ENCODE assay signal across 22 cellular contexts in genomic region chr3:102980379-102980726, GRCh38.
DNase-seq lines count a peak whose midpoint lies in the region; ATAC-seq and TF ChIP-seq lines count a peak whose summit lies in the region.
"Had no signal": no experiment of that assay in that cellular context is flagged by ENCODE, and none has a peak within 500 bp of the region (broad histone marks: within the 10 kb centered on the region; RNA-seq: fewer than 3 reads in every experiment).

No MANE protein-coding gene starts in this region.

- no peaks in the 10 kb centered on the region for H3K9me2 ChIP-seq in Karpas-422 (replicated peaks; ENCODE audit: insufficient read depth, low read length)

- H3K4me1 ChIP-seq in adrenal gland (replicated peaks in 1 of 2) = peaks cover 0 to 9% of the 10 kb centered on the region in 2 donors
- H3K4me1 ChIP-seq in right cardiac atrium (ENCODE audit: control insufficient read depth, insufficient read depth, low read length) = no peaks in the 10 kb centered on the region
- peaks cover 20% of the 10 kb centered on the region for H3K4me1 ChIP-seq in skeletal muscle satellite cell (ENCODE audit: control insufficient read depth, insufficient read depth, low read length)
- no peaks in the 10 kb centered on the region for H3K4me1 ChIP-seq in Karpas-422 (ENCODE audit: low read length)
- H3K4me1 ChIP-seq: testis had no signal

- H3K27me3 ChIP-seq in adrenal gland (no peaks in the 10 kb centered on the region), right cardiac atrium (ENCODE audit: control insufficient read depth, insufficient read depth) (no peaks in the 10 kb centered on the region), skeletal muscle satellite cell (ENCODE audit: control insufficient read depth, insufficient read depth, low read length) (no peaks in the 10 kb centered on the region), Karpas-422 (ENCODE audit: low read length) (no peaks in the 10 kb centered on the region)
- H3K27me3 ChIP-seq: testis had no signal

- H3K4me2 ChIP-seq in skeletal muscle satellite cell (ENCODE audit: low read length) = peak overlapping the region; percentile 73
- H3K4me2 ChIP-seq in Karpas-422 (ENCODE audit: low read depth, low read length, poor library complexity, severe bottlenecking) = no peak overlapping the region
- H3K4me2 ChIP-seq: PC-9 had no signal

- WGBS in adrenal gland, 4 donors = 27 to 30% (median 28%) methylated on average over 1 of the region's 1 CpG
- 10% methylated on average over 1 of the region's 1 CpG for WGBS in right cardiac atrium

- in situ Hi-C loops in G401 (cut with HindIII; ENCODE audit: low sequenced_read_pairs) = no loop called here

- TF ChIP-seq POLR2A in adrenal gland (IDR thresholded peaks at IDR 0.05) = no peak

- no peak for TF ChIP-seq CTCF in adrenal gland (IDR thresholded peaks at IDR 0.05)

- no peaks in the 10 kb centered on the region for H3K9me3 ChIP-seq in adrenal gland (replicated peaks in 1 of 3)
- no peaks in the 10 kb centered on the region for H3K9me3 ChIP-seq in right cardiac atrium (ENCODE audit: control insufficient read depth, low read length)
- H3K9me3 ChIP-seq in skeletal muscle satellite cell (replicated peaks; ENCODE audit: low read length) = no peaks in the 10 kb centered on the region
- peaks cover 20% of the 10 kb centered on the region for H3K9me3 ChIP-seq in Karpas-422 (ENCODE audit: low read length)
- H3K9me3 ChIP-seq: testis had no signal

- H3K27ac ChIP-seq in adrenal gland (peak overlapping the region in 3 of 5 donors; percentile 2 to 60 (median 58)), right cardiac atrium (ENCODE audit: low read length) (no peak overlapping the region), Karpas-422 (ENCODE audit: low read length) (no peak overlapping the region)
- H3K27ac ChIP-seq: HL-60, PC-9, testis had no signal

- H3K9ac ChIP-seq in skeletal muscle satellite cell (ENCODE audit: low read depth, low read length) (no peak overlapping the region), Karpas-422 (ENCODE audit: low read length) (no peak overlapping the region)

- H3K79me2 ChIP-seq in Karpas-422 (ENCODE audit: low read length) = no peaks in the 10 kb centered on the region

- DNase-seq in ELR (ENCODE audit: low read depth) (peak; percentile 7), adrenal gland (no peak), right cardiac atrium (no peak), Karpas-422 (no peak), LoVo (ENCODE audit: low spot score) (no peak), G401 (ENCODE audit: low spot score) (no peak), glomerular visceral epithelial cell (ENCODE audit: extremely low spot score) (no peak)
- DNase-seq: activated B cell treated with CpG ODN at 0.5 μM for 24 hours; activated naive CD4-positive, alpha-beta T cell treated with Interleukin-2 at 50 U/mL for 16 hours; CD8-positive, alpha-beta memory T cell; cortex of kidney; MV-4-11; NCI-H146; NCI-H524; posterior cingulate gyrus; SIG-M5; stimulated activated naive CD4-positive, alpha-beta T cell had no signal

- intact Hi-C loops in adrenal gland (cut with DNase I) = no loop called here
- intact Hi-C loops in right cardiac atrium (cut with DNase I) = no loop called here

- H3K4me3 ChIP-seq in adrenal gland (peak overlapping the region in 1 of 4 donors; percentile 22), right cardiac atrium (ENCODE audit: low read length) (no peak overlapping the region), skeletal muscle satellite cell (ENCODE audit: low read length) (peak overlapping the region; percentile 16), Karpas-422 (ENCODE audit: low read length) (no peak overlapping the region)
- H3K4me3 ChIP-seq: lung, PC-9, testis had no signal

- no peak overlapping the region for H2AFZ ChIP-seq in Karpas-422 (ENCODE audit: low read length)
- H2AFZ ChIP-seq: PC-9 had no signal

- H4K20me1 ChIP-seq in Karpas-422 (ENCODE audit: insufficient read depth, low read depth, low read length) = no peaks in the 10 kb centered on the region

- H3K36me3 ChIP-seq in adrenal gland (replicated peaks in 1 of 2) (no peaks in the 10 kb centered on the region), skeletal muscle satellite cell (ENCODE audit: insufficient read depth, low read length) (no peaks in the 10 kb centered on the region), Karpas-422 (ENCODE audit: insufficient read depth, low read length) (no peaks in the 10 kb centered on the region)

- ATAC-seq in right cardiac atrium = peak; percentile 51 to 89

Comparison
In these comparisons a context has a peak if more than half of its experiments do, and no peak if none do; other contexts are left out.
1. H3K27ac ChIP-seq: peak in adrenal gland (3 of 5); none in right cardiac atrium (single experiment) and Karpas-422 (single experiment).